9 cellular contexts compared by ENCODE assay signal in the genomic region with DNA sequence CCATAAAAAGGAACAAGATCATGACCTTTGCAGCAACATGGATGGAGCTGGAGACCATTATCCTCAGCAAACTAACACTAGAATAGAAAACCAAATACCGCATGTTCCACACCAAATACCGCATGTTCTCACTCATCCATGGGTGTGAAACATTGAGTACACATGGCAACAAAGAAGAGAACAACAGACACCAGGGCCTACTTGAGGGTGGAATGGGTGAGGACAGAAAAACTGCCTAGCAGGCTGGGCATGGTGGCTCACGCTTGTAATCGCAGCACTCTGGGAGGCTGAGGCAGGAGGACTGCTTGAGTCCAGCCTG.
DNase-seq lines count a peak whose midpoint lies in the region; ATAC-seq and TF ChIP-seq lines count a peak whose summit lies in the region.
"Had no signal": no experiment of that assay in that cellular context is flagged by ENCODE, and none has a peak within 500 bp of the region (broad histone marks: within the 10 kb centered on the region; RNA-seq: fewer than 3 reads in every experiment).

No MANE protein-coding gene starts in this region.

- no peak for TF ChIP-seq CTCF in brain microvascular endothelial cell (IDR thresholded peaks at IDR 0.05; ENCODE audit: low read depth, low read length, missing control alignments)

- peaks cover 45% of the 10 kb centered on the region for H3K36me3 Mint-ChIP-seq in T-helper 2 cell treated with Interferon-gamma antibody and Interleukin-4, amounts not matched to agents 5 μg/mL and 100 μg/mL, for 36 hours (ENCODE audit: low read depth)
- H3K36me3 Mint-ChIP-seq in stimulated activated naive B cell treated with anti-CD40 and anti-IgM and Interleukin-4, amounts not matched to agents 10 μg/mL and 1 μg/mL and 100 μg/mL, for 72 hours = peaks cover 39 to 42% of the 10 kb centered on the region in 2 donors

- ATAC-seq in stimulated activated naive B cell treated with anti-CD40 and anti-IgM and Interleukin-4, amounts not matched to agents 10 μg/mL and 1 μg/mL and 100 μg/mL, for 72 hours (replicated peaks) = peak; percentile 15 to 26
- ATAC-seq in HG02981 (IDR thresholded peaks at IDR 0.05; ENCODE audit: unreplicated experiment) = no peak

- in situ Hi-C loops in brain microvascular endothelial cell (cut with HindIII; ENCODE audit: low pct_ligation_motif_present, low sequenced_read_pairs) = no loop called here

- H3K27me3 ChIP-seq in brain microvascular endothelial cell (replicated peaks) = no peaks in the 10 kb centered on the region
- H3K27me3 ChIP-seq: neural progenitor cell had no signal

- peaks cover 63% of the 10 kb centered on the region for H3K4me1 Mint-ChIP-seq in T-helper 2 cell treated with Interferon-gamma antibody and Interleukin-4, amounts not matched to agents 5 μg/mL and 100 μg/mL, for 36 hours (ENCODE audit: low read depth)
- H3K4me1 Mint-ChIP-seq in stimulated activated naive B cell treated with anti-CD40 and anti-IgM and Interleukin-4, amounts not matched to agents 10 μg/mL and 1 μg/mL and 100 μg/mL, for 72 hours = peaks cover 69 to 97% of the 10 kb centered on the region in 2 donors

- H3K36me3 ChIP-seq in brain microvascular endothelial cell (replicated peaks) = peaks cover 8% of the 10 kb centered on the region
- H3K36me3 ChIP-seq: neural progenitor cell had no signal

- peak overlapping the region; percentile 83 for H3K27ac ChIP-seq in brain microvascular endothelial cell
- H3K27ac ChIP-seq: neural progenitor cell had no signal

- no peak overlapping the region for H3K4me3 ChIP-seq in brain microvascular endothelial cell (ENCODE audit: low read depth, low read length)
- H3K4me3 ChIP-seq: neural progenitor cell had no signal

- peaks cover 8% of the 10 kb centered on the region for H3K9me3 Mint-ChIP-seq in T-helper 2 cell treated with Interferon-gamma antibody and Interleukin-4, amounts not matched to agents 5 μg/mL and 100 μg/mL, for 36 hours
- H3K9me3 Mint-ChIP-seq in stimulated activated naive B cell treated with anti-CD40 and anti-IgM and Interleukin-4, amounts not matched to agents 10 μg/mL and 1 μg/mL and 100 μg/mL, for 72 hours = peaks cover 0 to 2% of the 10 kb centered on the region in 2 donors
- H3K9me3 Mint-ChIP-seq: neural progenitor cell had no signal

- peak overlapping the region; percentile 63 for H3K4me3 Mint-ChIP-seq in T-helper 2 cell treated with Interferon-gamma antibody and Interleukin-4, amounts not matched to agents 5 μg/mL and 100 μg/mL, for 36 hours
- H3K4me3 Mint-ChIP-seq in stimulated activated naive B cell treated with anti-CD40 and anti-IgM and Interleukin-4, amounts not matched to agents 10 μg/mL and 1 μg/mL and 100 μg/mL, for 72 hours = peak overlapping the region; percentile 68 to 76
- H3K4me3 Mint-ChIP-seq: neural progenitor cell had no signal

- no peaks in the 10 kb centered on the region for H3K27me3 Mint-ChIP-seq in T-helper 2 cell treated with Interferon-gamma antibody and Interleukin-4, amounts not matched to agents 5 μg/mL and 100 μg/mL, for 36 hours (ENCODE audit: low read depth)
- H3K27me3 Mint-ChIP-seq in stimulated activated naive B cell treated with anti-CD40 and anti-IgM and Interleukin-4, amounts not matched to agents 10 μg/mL and 1 μg/mL and 100 μg/mL, for 72 hours = no peaks in the 10 kb centered on the region

- H3K27ac Mint-ChIP-seq in T-helper 2 cell treated with Interferon-gamma antibody and Interleukin-4, amounts not matched to agents 5 μg/mL and 100 μg/mL, for 36 hours = peak overlapping the region; percentile 90
- peak overlapping the region; percentile 96 for H3K27ac Mint-ChIP-seq in stimulated activated naive B cell treated with anti-CD40 and anti-IgM and Interleukin-4, amounts not matched to agents 10 μg/mL and 1 μg/mL and 100 μg/mL, for 72 hours

- DNase-seq in T-helper 2 cell treated with Interferon-gamma antibody and Interleukin-4, amounts not matched to agents 5 μg/mL and 100 μg/mL, for 36 hours (ENCODE audit: low spot score) = no peak
- DNase-seq in T-helper 2 cell (no peak), brain microvascular endothelial cell (no peak), amniotic stem cell (lab: John Stamatoyannopoulos, UW) (no peak)
- no peak for DNase-seq in stimulated activated naive B cell treated with anti-CD40 and anti-IgM and Interleukin-4, amounts not matched to agents 10 μg/mL and 1 μg/mL and 100 μg/mL, for 72 hours
- DNase-seq: NCI-H2029 treated with DMSO at 0.1 percent for 48 hours, substantia nigra had no signal
